Comparison of ENCODE assay signal across 8 cellular contexts in the genomic region with DNA sequence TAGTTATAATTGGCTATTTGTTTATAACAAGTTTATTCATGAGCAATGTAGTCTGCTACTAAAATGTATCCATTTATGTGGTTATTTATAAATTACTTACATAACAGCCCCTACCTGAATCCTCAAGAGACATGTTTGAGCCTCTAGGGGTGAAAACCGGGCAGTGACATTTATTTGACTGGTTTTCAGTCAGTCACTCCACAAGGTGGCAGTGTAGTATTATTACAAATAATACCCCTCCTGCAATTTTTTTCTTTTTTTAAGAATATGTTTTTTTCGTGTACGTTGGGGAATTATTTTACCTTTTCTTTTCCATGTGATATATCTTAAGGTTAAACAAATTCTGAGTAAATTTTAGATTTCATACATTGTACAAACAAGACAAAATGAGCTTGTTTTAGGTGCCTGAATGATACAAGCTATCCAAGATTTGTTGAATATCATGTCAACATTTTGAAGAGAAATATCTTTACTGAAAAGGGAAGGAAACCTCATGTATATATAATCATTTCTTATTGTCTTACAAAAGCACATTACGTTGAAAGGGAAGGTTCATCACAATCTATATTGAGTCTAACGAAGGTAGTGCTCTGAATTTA.
DNase-seq lines count a peak whose midpoint lies in the region; ATAC-seq and TF ChIP-seq lines count a peak whose summit lies in the region.

No MANE protein-coding gene starts in this region.

- WGBS in testis, 2 donors, result 31 to 38% methylated on average over 5 of the region's 5 CpGs

- no peak for TF ChIP-seq POLR2A in testis (IDR thresholded peaks at IDR 0.05)

- peak; percentile 16 for DNase-seq in GM03348 (ENCODE audit: low spot score)
- peak; percentile 28 for DNase-seq in RPMI8226
- peak; percentile 67 for DNase-seq in fibroblast of pulmonary artery (ENCODE audit: low read depth)
- peak; percentile 45 for DNase-seq in testis
- DNase-seq in central memory CD4-positive, alpha-beta T cell, result no peak
- no peak for DNase-seq in Right ventricle myocardium superior
- no peak for DNase-seq in activated T-cell treated with anti-CD3 and anti-CD28 coated beads, Interleukin-2, amount 50 U/mL, for 1 hour

- TF ChIP-seq CTCF in fibroblast of pulmonary artery (IDR thresholded peaks at IDR 0.05; ENCODE audit: low read length, missing control alignments), result peak; percentile 65
- peak in 2 of 3 experiments; percentile 61 to 72 for TF ChIP-seq CTCF in testis (IDR thresholded peaks at IDR 0.05)

- H3K36me3 ChIP-seq in testis (ENCODE audit: low read depth, missing control alignments), result no peaks in the 10 kb centered on the region

- H3K4me3 ChIP-seq in fibroblast of pulmonary artery (replicated peaks; ENCODE audit: low read depth, low read length) (no peak overlapping the region), testis (no peak overlapping the region)

- ATAC-seq in HG03342 (IDR thresholded peaks at IDR 0.05; ENCODE audit: unreplicated experiment) (peak; percentile 66), Right ventricle myocardium superior (ENCODE audit: poor library complexity) (no peak)

- intact Hi-C loops in testis (cut with DNase I; ENCODE audit: low total_unique reads) (no loop called here), Right ventricle myocardium superior (cut with DNase I) (no loop called here)

- H3K4me1 ChIP-seq in testis, result no peaks in the 10 kb centered on the region

- H3K9me3 ChIP-seq in testis, result no peaks in the 10 kb centered on the region

- H3K27me3 ChIP-seq in testis, result no peaks in the 10 kb centered on the region

- no peak overlapping the region for H3K27ac ChIP-seq in testis

Comparison
In these comparisons a context has a peak if more than half of its experiments do, and no peak if none do; other contexts are left out.
1. DNase-seq: peak in GM03348 (single experiment), RPMI8226 (single experiment), fibroblast of pulmonary artery (single experiment) and testis (single experiment); none in central memory CD4-positive, alpha-beta T cell (single experiment), Right ventricle myocardium superior (single experiment) and activated T-cell treated with anti-CD3 and anti-CD28 coated beads, Interleukin-2, amount 50 U/mL, for 1 hour (single experiment).